In genomic region chr9:36987891-36988290, GRCh38 we compare ENCODE assay signal across 14 cellular contexts. TPM values are rescaled to one million over a fixed set of nuclear protein-coding genes. Genes with fewer than 3 reads are reported as not detected.
DNase-seq lines count a peak whose midpoint lies in the region; ATAC-seq, FAIRE-seq and TF ChIP-seq lines count a peak whose summit lies in the region.
"Had no signal": no experiment of that assay in that cellular context is flagged by ENCODE, and none has a peak within 500 bp of the region (broad histone marks: within the 10 kb centered on the region; RNA-seq: fewer than 3 reads in every experiment).

No MANE protein-coding gene starts in this region.

- peaks cover 48% of the 10 kb centered on the region for H3K27me3 ChIP-seq in bronchial epithelial cell (ENCODE audit: control insufficient read depth, insufficient read depth, low read length)

- H3K36me3 Mint-ChIP-seq in CD14-positive monocyte = peaks cover 0 to 3% of the 10 kb centered on the region in 2 donors

- H3K4me1 Mint-ChIP-seq in CD14-positive monocyte = peaks cover 5% of the 10 kb centered on the region

- FAIRE-seq in bronchial epithelial cell (lab: Jason Lieb, UNC) = no peak

- peak overlapping the region in 1 of 2 donors; percentile 56 for H3K4me3 Mint-ChIP-seq in CD14-positive monocyte

- no peaks in the 10 kb centered on the region for H3K36me3 ChIP-seq in bronchial epithelial cell (ENCODE audit: control insufficient read depth, insufficient read depth, low read length)
- H3K36me3 ChIP-seq: SJSA1 had no signal

- peaks cover 15 to 40% (median 25%) of the 10 kb centered on the region in 7 donors for H3K9me3 Mint-ChIP-seq in CD14-positive monocyte

- peaks cover 65 to 88% (median 66%) of the 10 kb centered on the region in 3 donors for H3K27me3 Mint-ChIP-seq in CD14-positive monocyte (ENCODE audit: low read depth in 3 of 3)

- no peak for TF ChIP-seq CTCF in bronchial epithelial cell (IDR thresholded peaks at IDR 0.05; ENCODE audit: insufficient read depth, low read length, severe bottlenecking)
- no peak for TF ChIP-seq CTCF in CD14-positive monocyte (IDR thresholded peaks at IDR 0.05)

- no peak overlapping the region for H3K4me3 ChIP-seq in bronchial epithelial cell (ENCODE audit: low read depth, low read length)
- H3K4me3 ChIP-seq: SJSA1 had no signal

- ATAC-seq in HG03442 (IDR thresholded peaks at IDR 0.05; ENCODE audit: unreplicated experiment) (peak; percentile 43), GM21360 (IDR thresholded peaks at IDR 0.05; ENCODE audit: unreplicated experiment) (no peak)
- ATAC-seq: sciatic nerve had no signal

- DNase-seq in DMS 273 (lab: John Stamatoyannopoulos, UW; ENCODE audit: unreplicated experiment) (peak; percentile 8), DMS 273 treated with DMSO at 0.1 percent for 48 hours (lab: John Stamatoyannopoulos, UW) (no peak), bronchial epithelial cell (ENCODE audit: low read depth) (peak; percentile 21), posterior vena cava (ENCODE audit: low spot score) (peak; percentile 61), CD14-positive monocyte (ENCODE audit: low spot score) (no peak), HuH-7 (ENCODE audit: low spot score) (no peak)
- DNase-seq: DMS153, NCI-H1436 treated with DMSO at 0.1 percent for 48 hours, NCI-H526 had no signal

- no peak overlapping the region for H3K27ac Mint-ChIP-seq in CD14-positive monocyte

- intact Hi-C loops in posterior vena cava (cut with DNase I) (no loop called here), CD14-positive monocyte (cut with micrococcal nuclease) (no loop called here)

RNA-seq across cellular contexts. Expression of gene PAX5, which starts 46.2 kb away (rescaled TPM):
- not detected in 2 replicates for total RNA-seq in bronchial epithelial cell
- total RNA-seq in posterior vena cava = under 1 TPM; 0.46 to 0.67 TPM
- polyA plus RNA-seq in CD14-positive monocyte = under 1 TPM in 1 of 2 donors, not detected in 1; 0.03 TPM
- total RNA-seq: cardiac septum, SJSA1 had no signal

Comparison
In these comparisons a context has a peak if more than half of its experiments do, and no peak if none do; other contexts are left out.
1. DNase-seq: peak in DMS 273 (single experiment), bronchial epithelial cell (single experiment) and posterior vena cava (single experiment); none in DMS 273 treated with DMSO at 0.1 percent for 48 hours (single experiment), CD14-positive monocyte (single experiment) and HuH-7 (single experiment).